ENCODE assay signal across 8 cellular contexts in genomic region chr6:33073431-33073871, GRCh38. TPM values are rescaled to one million over a fixed set of nuclear protein-coding genes. Genes with fewer than 3 reads are reported as not detected.
A peak's percentile ranks its signal among the peaks of the same experiment; 100 is the strongest.
DNase-seq lines count a peak whose midpoint lies in the region; ATAC-seq and TF ChIP-seq lines count a peak whose summit lies in the region.

Gene HLA-DPA1, minus strand, starts transcription at chr6:33073649.

- H3K9me3 ChIP-seq in RWPE2 (ENCODE audit: severe bottlenecking) (no peaks in the 10 kb centered on the region), breast epithelium (no peaks in the 10 kb centered on the region), tibial artery (no peaks in the 10 kb centered on the region)

- TF ChIP-seq POLR2A in GM18526 (IDR thresholded peaks at IDR 0.05; ENCODE audit: extremely low read depth, insufficient read length): peak; percentile 97
- TF ChIP-seq POLR2A in breast epithelium (IDR thresholded peaks at IDR 0.05): no peak
- no peak for TF ChIP-seq POLR2A in lower leg skin (IDR thresholded peaks at IDR 0.05)

- no peaks in the 10 kb centered on the region for H3K36me3 ChIP-seq in RWPE2 (ENCODE audit: low read depth)
- no peaks in the 10 kb centered on the region for H3K36me3 ChIP-seq in breast epithelium
- peaks cover 0 to 11% (median 0%) of the 10 kb centered on the region in 3 donors for H3K36me3 ChIP-seq in tibial artery

- H3K4me3 ChIP-seq in RWPE2 (ENCODE audit: severe bottlenecking) (no peak within 1 kb of the TSS), breast epithelium (peak within 1 kb of the TSS; percentile 12 to 49 (median 24)), lower leg skin (ENCODE audit: low read depth, poor library complexity, severe bottlenecking) (no peak within 1 kb of the TSS), tibial artery (peak within 1 kb of the TSS; percentile 33 to 34)

- peaks cover 3% of the 10 kb centered on the region for H3K27me3 ChIP-seq in RWPE2 (ENCODE audit: insufficient read depth, poor library complexity, severe bottlenecking)
- no peaks in the 10 kb centered on the region for H3K27me3 ChIP-seq in breast epithelium
- H3K27me3 ChIP-seq in tibial artery: peaks cover 0 to 11% of the 10 kb centered on the region in 2 donors

- DNase-seq in AG08396 (ENCODE audit: low spot score): peak; percentile 64
- DNase-seq in RWPE2 (ENCODE audit: low spot score): no peak
- no peak for DNase-seq in breast epithelium (ENCODE audit: low spot score in 2 of 2)
- peak in 1 of 2 donors; percentile 40 for DNase-seq in lower leg skin (ENCODE audit: low spot score in 2 of 2)
- DNase-seq in tibial artery: peak; percentile 60 to 72
- no peak for DNase-seq in NCI-H1930 (lab: John Stamatoyannopoulos, UW)

- peak; percentile 69 for ATAC-seq in HG02885 (IDR thresholded peaks at IDR 0.05; ENCODE audit: poor library complexity, unreplicated experiment)
- peak; percentile 58; the same call in 1 of the 3 replicates for ATAC-seq in RWPE2 (ENCODE audit: low read depth)

- intact Hi-C loops in breast epithelium (cut with DNase I; ENCODE audit: low total_unique reads) (loop anchor here (5.0 kb wide), 1 partner anchor 336 kb away; no protein-coding TSS in a partner anchor), lower leg skin (cut with DNase I; ENCODE audit: low total_unique reads) (no loop called here), tibial artery (cut with DNase I; ENCODE audit: low total_unique reads) (loop anchor here (10.0 kb wide), 1 partner anchor 49 kb away; no protein-coding TSS in a partner anchor)

- no peak within 1 kb of the TSS for H3K27ac ChIP-seq in RWPE2 (ENCODE audit: poor library complexity, severe bottlenecking)
- H3K27ac ChIP-seq in breast epithelium: peak within 1 kb of the TSS in 1 of 2 donors; percentile 20
- H3K27ac ChIP-seq in tibial artery: no peak within 1 kb of the TSS

- WGBS in lower leg skin, 2 donors: 52 to 72% methylated on average over 8 of the region's 8 CpGs

- no peak for TF ChIP-seq CTCF in RWPE2 (IDR thresholded peaks at IDR 0.05; ENCODE audit: poor library complexity, severe bottlenecking)
- TF ChIP-seq CTCF in breast epithelium (IDR thresholded peaks at IDR 0.05): no peak
- TF ChIP-seq CTCF in lower leg skin (IDR thresholded peaks at IDR 0.05): no peak
- no peak for TF ChIP-seq CTCF in tibial artery (IDR thresholded peaks at IDR 0.05)

- H3K4me1 ChIP-seq in RWPE2 (ENCODE audit: insufficient read depth, poor library complexity, severe bottlenecking) (no peaks in the 10 kb centered on the region), breast epithelium (no peaks in the 10 kb centered on the region), tibial artery (no peaks in the 10 kb centered on the region)

RNA-seq across cellular contexts. Expression of gene HLA-DPA1, which starts in this region (rescaled TPM):
- total RNA-seq in breast epithelium (100 to 1,000 TPM in 1 of 3 donors, 10 to 100 TPM in 2; 51.8 to 116 (median 75.4) TPM), lower leg skin (100 to 1,000 TPM in 2 of 4 donors, 10 to 100 TPM in 2; 57.1 to 127 (median 96.8) TPM)

Comparison
In these comparisons a context has a peak if more than half of its experiments do, and no peak if none do; other contexts are left out.
1. DNase-seq: peak in AG08396 (single experiment) and tibial artery (2 of 2); none in RWPE2 (single experiment), breast epithelium (0 of 2) and NCI-H1930 (0 of 2).
2. H3K4me3 ChIP-seq: peak in breast epithelium (3 of 3) and tibial artery (2 of 2); none in RWPE2 (single experiment) and lower leg skin (single experiment).